Comparison of ENCODE assay signal across 21 cellular contexts in genomic region chr5:138038826-138039225, GRCh38. TPM values are rescaled to one million over a fixed set of nuclear protein-coding genes. Genes with fewer than 3 reads are reported as not detected.
DNase-seq lines count a peak whose midpoint lies in the region; TF ChIP-seq lines count a peak whose summit lies in the region.
"Had no signal": no experiment of that assay in that cellular context is flagged by ENCODE, and none has a peak within 500 bp of the region (broad histone marks: within the 10 kb centered on the region; RNA-seq: fewer than 3 reads in every experiment).

No MANE protein-coding gene starts in this region.

- peak overlapping the region; percentile 37 for H3K4me3 ChIP-seq in coronary artery

- H3K27ac ChIP-seq in coronary artery (peak overlapping the region in 1 of 2 donors; percentile 72), temporal lobe (ENCODE audit: low read depth, low read length) (peak overlapping the region; percentile 99)
- H3K27ac ChIP-seq: KMS-11 had no signal

- peak; percentile 72 for DNase-seq in Ammon's horn (ENCODE audit: low spot score)
- DNase-seq in coronary artery (ENCODE audit: low spot score) = no peak
- peak; percentile 79 for DNase-seq in medulla oblongata (ENCODE audit: extremely low spot score)
- DNase-seq in UCSD-AML1 (lab: John Stamatoyannopoulos, UW; ENCODE audit: unreplicated experiment) = no peak
- DNase-seq in NCI-H2029 (lab: John Stamatoyannopoulos, UW) = no peak
- no peak for DNase-seq in hepatic stellate cell (ENCODE audit: low spot score)
- DNase-seq: 8988T; CD8-positive, alpha-beta T cell; IMR-90; NCI-H1092 treated with DMSO at 0.1 percent for 48 hours; NCI-H2081; NCI-H2171; NCI-H345; NCI-H524; NCI-H774; NK-92 treated with Interleukin-12 subunit alpha and Interleukin-12 subunit beta, amount 100 ng/mL, for 24 hours; SIG-M5 had no signal

- no peak for TF ChIP-seq CTCF in coronary artery (IDR thresholded peaks at IDR 0.05)

RNA-seq across cellular contexts. Expression of gene FAM13B, which starts 5.9 kb away (rescaled TPM):
- 64.4 TPM for total RNA-seq in temporal lobe

RNA-seq across cellular contexts. Expression of gene WNT8A, which starts 45.0 kb away (rescaled TPM):
- under 0.01 TPM for total RNA-seq in temporal lobe
- total RNA-seq: CD8-positive, alpha-beta T cell; G401; H1; IMR-90 had no signal

Comparison
In these comparisons a context has a peak if more than half of its experiments do, and no peak if none do; other contexts are left out.
1. DNase-seq: peak in Ammon's horn (single experiment) and medulla oblongata (single experiment); none in coronary artery (single experiment), UCSD-AML1 (single experiment), NCI-H2029 (single experiment) and hepatic stellate cell (single experiment).